19 cellular contexts compared by ENCODE assay signal in the genomic region with DNA sequence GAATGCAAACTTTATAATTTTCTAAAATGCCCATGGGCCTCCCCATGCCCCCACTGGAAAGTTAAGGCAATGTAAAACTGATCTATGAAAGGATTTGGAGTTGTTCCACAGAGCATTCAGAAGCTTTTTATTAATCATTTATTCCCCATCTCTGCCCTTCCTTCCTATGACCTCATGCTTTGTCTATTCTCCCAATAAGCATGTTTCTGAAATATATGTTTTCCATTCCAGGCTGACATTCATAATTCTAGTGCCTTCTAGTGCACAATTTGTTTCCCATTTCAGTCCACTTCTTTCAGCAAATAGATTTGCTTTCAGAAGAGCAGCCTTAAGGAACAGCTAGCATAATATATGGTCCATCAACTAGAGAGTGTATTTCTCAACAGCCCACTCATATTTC.
A peak's percentile ranks its signal among the peaks of the same experiment; 100 is the strongest.
DNase-seq lines count a peak whose midpoint lies in the region; ATAC-seq, FAIRE-seq and TF ChIP-seq lines count a peak whose summit lies in the region.
"Had no signal": no experiment of that assay in that cellular context is flagged by ENCODE, and none has a peak within 500 bp of the region (broad histone marks: within the 10 kb centered on the region; RNA-seq: fewer than 3 reads in every experiment).

No MANE protein-coding gene starts in this region.

- peaks cover 0 to 4% of the 10 kb centered on the region in 2 donors for H3K27me3 ChIP-seq in breast epithelium
- no peaks in the 10 kb centered on the region for H3K27me3 ChIP-seq in bronchial epithelial cell (ENCODE audit: control insufficient read depth, insufficient read depth, low read length)
- H3K27me3 ChIP-seq in hepatocyte: no peaks in the 10 kb centered on the region
- H3K27me3 ChIP-seq in gastrocnemius medialis: no peaks in the 10 kb centered on the region

- H3K4me1 Mint-ChIP-seq in MCF 10A (ENCODE audit: insufficient read depth, unreplicated experiment): peaks cover 33% of the 10 kb centered on the region
- H3K4me1 Mint-ChIP-seq in activated T-cell treated with anti-CD3 and anti-CD28 coated beads, Interleukin-2, amount 50 U/mL, for 24 hours (ENCODE audit: low read depth): peaks cover 18% of the 10 kb centered on the region
- peaks cover 14% of the 10 kb centered on the region for H3K4me1 Mint-ChIP-seq in activated CD4-positive, alpha-beta memory T cell treated with anti-CD3 and anti-CD28 coated beads, Interleukin-2, amount 10 ng/mL, durations not matched to agents 7 days and 5 days

- H3K4me3 Mint-ChIP-seq in MCF 10A (ENCODE audit: unreplicated experiment): no peak overlapping the region
- no peak overlapping the region for H3K4me3 Mint-ChIP-seq in activated T-cell treated with anti-CD3 and anti-CD28 coated beads, Interleukin-2, amount 50 U/mL, for 24 hours
- no peak overlapping the region for H3K4me3 Mint-ChIP-seq in activated CD4-positive, alpha-beta memory T cell treated with anti-CD3 and anti-CD28 coated beads, Interleukin-2, amount 10 ng/mL, durations not matched to agents 7 days and 5 days
- H3K4me3 Mint-ChIP-seq: activated CD4-positive, alpha-beta T cell treated with anti-CD3 and anti-CD28 coated beads, Interleukin-2, amount 10 ng/mL, durations not matched to agents 24 days and 14 days; dendritic cell treated with granulocyte-macrophage colony-stimulating factor and Interleukin-4, amounts not matched to agents 40 ng/mL and 50 ng/mL, for 4 days had no signal

- BruUV-seq in MCF 10A (replicated peaks; lab: Mats Ljungman, UMichigan): no TSS peak

- DNase-seq in MCF 10A (ENCODE audit: unreplicated experiment) (no peak), breast epithelium (ENCODE audit: low spot score in 2 of 2) (no peak), bronchial epithelial cell (ENCODE audit: low read depth) (peak; percentile 42), hepatocyte (ENCODE audit: low spot score) (no peak), NCI-H510A treated with DMSO at 0.1 percent for 48 hours (lab: John Stamatoyannopoulos, UW) (no peak), gastrocnemius medialis (no peak)
- DNase-seq in activated T-cell treated with anti-CD3 and anti-CD28 coated beads, Interleukin-2, amount 50 U/mL, for 24 hours: no peak
- no peak for DNase-seq in activated CD4-positive, alpha-beta memory T cell treated with anti-CD3 and anti-CD28 coated beads, Interleukin-2, amount 10 ng/mL, durations not matched to agents 7 days and 5 days
- DNase-seq: activated CD4-positive, alpha-beta T cell treated with anti-CD3 and anti-CD28 coated beads, Interleukin-2, amount 10 ng/mL, durations not matched to agents 24 days and 14 days; activated T-cell treated with anti-CD3 and anti-CD28 coated beads, Interleukin-2, amount 50 U/mL, for 1 hour; COR-L47; glutamatergic neuron; kidney; NCI-H82 had no signal

- no peak for ATAC-seq in gastrocnemius medialis

- H3K9me2 ChIP-seq in hepatocyte (replicated peaks; ENCODE audit: insufficient read depth): no peaks in the 10 kb centered on the region

- H3K27me3 Mint-ChIP-seq in MCF 10A (ENCODE audit: insufficient read depth, unreplicated experiment): peaks cover 11% of the 10 kb centered on the region
- peaks cover 63% of the 10 kb centered on the region for H3K27me3 Mint-ChIP-seq in activated T-cell treated with anti-CD3 and anti-CD28 coated beads, Interleukin-2, amount 50 U/mL, for 24 hours
- no peaks in the 10 kb centered on the region for H3K27me3 Mint-ChIP-seq in activated CD4-positive, alpha-beta memory T cell treated with anti-CD3 and anti-CD28 coated beads, Interleukin-2, amount 10 ng/mL, durations not matched to agents 7 days and 5 days
- H3K27me3 Mint-ChIP-seq: activated CD4-positive, alpha-beta T cell treated with anti-CD3 and anti-CD28 coated beads, Interleukin-2, amount 10 ng/mL, durations not matched to agents 24 days and 14 days had no signal

- in situ Hi-C loops in gastrocnemius medialis (cut with MboI; ENCODE audit: low sequenced_read_pairs in 4 of 4): no loop called here

- H4K20me1 ChIP-seq in hepatocyte (ENCODE audit: insufficient read depth, poor library complexity, severe bottlenecking): no peaks in the 10 kb centered on the region

- H3K9me3 Mint-ChIP-seq in MCF 10A (ENCODE audit: unreplicated experiment): peaks cover 7% of the 10 kb centered on the region
- H3K9me3 Mint-ChIP-seq in activated T-cell treated with anti-CD3 and anti-CD28 coated beads, Interleukin-2, amount 50 U/mL, for 24 hours: peaks cover 4% of the 10 kb centered on the region
- H3K9me3 Mint-ChIP-seq in activated CD4-positive, alpha-beta memory T cell treated with anti-CD3 and anti-CD28 coated beads, Interleukin-2, amount 10 ng/mL, durations not matched to agents 7 days and 5 days: peaks cover 3% of the 10 kb centered on the region

- H3K36me3 Mint-ChIP-seq in MCF 10A (ENCODE audit: insufficient read depth, unreplicated experiment): no peaks in the 10 kb centered on the region
- H3K36me3 Mint-ChIP-seq in activated T-cell treated with anti-CD3 and anti-CD28 coated beads, Interleukin-2, amount 50 U/mL, for 24 hours (ENCODE audit: low read depth): no peaks in the 10 kb centered on the region
- no peaks in the 10 kb centered on the region for H3K36me3 Mint-ChIP-seq in activated CD4-positive, alpha-beta memory T cell treated with anti-CD3 and anti-CD28 coated beads, Interleukin-2, amount 10 ng/mL, durations not matched to agents 7 days and 5 days (ENCODE audit: low read depth)

- H3K4me3 ChIP-seq in breast epithelium: no peak overlapping the region
- H3K4me3 ChIP-seq in bronchial epithelial cell (ENCODE audit: low read depth, low read length): no peak overlapping the region
- H3K4me3 ChIP-seq in hepatocyte: no peak overlapping the region
- H3K4me3 ChIP-seq in gastrocnemius medialis: no peak overlapping the region
- H3K4me3 ChIP-seq: prostate gland, tibial nerve had no signal

- no peaks in the 10 kb centered on the region for H3K36me3 ChIP-seq in breast epithelium
- no peaks in the 10 kb centered on the region for H3K36me3 ChIP-seq in bronchial epithelial cell (ENCODE audit: control insufficient read depth, insufficient read depth, low read length)
- H3K36me3 ChIP-seq in hepatocyte (replicated peaks; ENCODE audit: insufficient read depth, low read depth): no peaks in the 10 kb centered on the region
- no peaks in the 10 kb centered on the region for H3K36me3 ChIP-seq in gastrocnemius medialis
- H3K36me3 ChIP-seq: prostate gland, tibial nerve had no signal

- no peak for TF ChIP-seq CTCF in MCF 10A (IDR thresholded peaks at IDR 0.05; ENCODE audit: unreplicated experiment)
- no peak for TF ChIP-seq CTCF in breast epithelium (IDR thresholded peaks at IDR 0.05)
- TF ChIP-seq CTCF in bronchial epithelial cell (IDR thresholded peaks at IDR 0.05; ENCODE audit: insufficient read depth, low read length, severe bottlenecking): no peak
- no peak for TF ChIP-seq CTCF in hepatocyte (IDR thresholded peaks at IDR 0.05; ENCODE audit: poor library complexity)
- TF ChIP-seq CTCF in gastrocnemius medialis (IDR thresholded peaks at IDR 0.05 in 4 of 5, conservative IDR thresholded peaks at IDR 0.05 in 1 of 5): no peak

- CTCF ChIA-PET in MCF 10A (lab: Yijun Ruan, JAX): interaction anchor here (0.8 to 1.4 kb wide), 4 partner anchors 9 to 450 kb away, joined by 3 to 6 read pairs (median 4); no protein-coding TSS in a partner anchor
- CTCF ChIA-PET in activated CD4-positive, alpha-beta memory T cell treated with anti-CD3 and anti-CD28 coated beads, Interleukin-2, amount 10 ng/mL, durations not matched to agents 7 days and 5 days (lab: Charles Lee): no interaction called here

- no peak overlapping the region for H3K4me2 ChIP-seq in hepatocyte

- TF ChIP-seq POLR2A in breast epithelium (IDR thresholded peaks at IDR 0.05) (no peak), gastrocnemius medialis (IDR thresholded peaks at IDR 0.05) (no peak)

- H3K79me2 ChIP-seq in hepatocyte: no peaks in the 10 kb centered on the region

- H3K9me3 ChIP-seq in breast epithelium (no peaks in the 10 kb centered on the region), hepatocyte (ENCODE audit: low read depth) (no peaks in the 10 kb centered on the region), gastrocnemius medialis (no peaks in the 10 kb centered on the region)
- H3K9me3 ChIP-seq: prostate gland, tibial nerve had no signal

- intact Hi-C loops in MCF 10A (cut with micrococcal nuclease) (loop anchor here (5.0 kb wide), 1 partner anchor 175 kb away; no protein-coding TSS in a partner anchor), breast epithelium (cut with DNase I; ENCODE audit: low total_unique reads) (loop anchor here (10.0 kb wide), 1 partner anchor 728 kb away; no protein-coding TSS in a partner anchor), gastrocnemius medialis (cut with DNase I; ENCODE audit: low total_unique reads) (no loop called here)

- POLR2A ChIA-PET in MCF 10A (lab: Yijun Ruan, JAX): interaction anchor here (1.2 to 4.2 kb wide), 3 partner anchors 31 to 39 kb away, joined by 3 to 18 read pairs (median 5); no protein-coding TSS in a partner anchor
- POLR2A ChIA-PET in activated CD4-positive, alpha-beta memory T cell treated with anti-CD3 and anti-CD28 coated beads, Interleukin-2, amount 10 ng/mL, durations not matched to agents 7 days and 5 days (lab: Charles Lee): no interaction called here

- peak overlapping the region; percentile 83 for H3K27ac Mint-ChIP-seq in MCF 10A (ENCODE audit: low read depth, unreplicated experiment)
- H3K27ac Mint-ChIP-seq in activated T-cell treated with anti-CD3 and anti-CD28 coated beads, Interleukin-2, amount 50 U/mL, for 24 hours: no peak overlapping the region
- H3K27ac Mint-ChIP-seq in activated CD4-positive, alpha-beta memory T cell treated with anti-CD3 and anti-CD28 coated beads, Interleukin-2, amount 10 ng/mL, durations not matched to agents 7 days and 5 days: no peak overlapping the region
- H3K27ac Mint-ChIP-seq: activated CD4-positive, alpha-beta T cell treated with anti-CD3 and anti-CD28 coated beads, Interleukin-2, amount 10 ng/mL, durations not matched to agents 24 days and 14 days; dendritic cell treated with granulocyte-macrophage colony-stimulating factor and Interleukin-4, amounts not matched to agents 40 ng/mL and 50 ng/mL, for 4 days had no signal

- H3K27ac ChIP-seq in breast epithelium (no peak overlapping the region), hepatocyte (peak overlapping the region; percentile 49), gastrocnemius medialis (no peak overlapping the region)
- H3K27ac ChIP-seq: 22Rv1, prostate gland, RWPE1 had no signal

- FAIRE-seq in bronchial epithelial cell (lab: Jason Lieb, UNC): no peak
- FAIRE-seq: kidney had no signal

- no peak overlapping the region for H2AFZ ChIP-seq in hepatocyte

- H3K4me1 ChIP-seq in breast epithelium (no peaks in the 10 kb centered on the region), hepatocyte (ENCODE audit: insufficient read depth) (peaks cover 15% of the 10 kb centered on the region), gastrocnemius medialis (no peaks in the 10 kb centered on the region)
- H3K4me1 ChIP-seq: prostate gland had no signal
